8 cellular contexts compared by ENCODE assay signal in genomic region chr22:46007003-46007847, GRCh38. TPM values are rescaled to one million over a fixed set of nuclear protein-coding genes. Genes with fewer than 3 reads are reported as not detected.
DNase-seq lines count a peak whose midpoint lies in the region; ATAC-seq and TF ChIP-seq lines count a peak whose summit lies in the region.

No MANE protein-coding gene starts in this region.

- no peaks in the 10 kb centered on the region for H3K36me3 ChIP-seq in left ventricle myocardium inferior
- no peaks in the 10 kb centered on the region for H3K36me3 ChIP-seq in spleen

- no peak for TF ChIP-seq POLR2A in spleen (IDR thresholded peaks at IDR 0.05)

- H3K27ac ChIP-seq in left ventricle myocardium inferior (replicated peaks) (peak overlapping the region; percentile 98), spleen (peak overlapping the region; percentile 73 to 90 (median 84))

- peak; percentile 12 to 24 for DNase-seq in activated CD4-positive, alpha-beta T cell treated with anti-CD3 and anti-CD28 coated beads, Interleukin-2, amount 50 U/mL, for 48 hours
- DNase-seq in activated CD4-positive, alpha-beta T cell treated with anti-CD3 and anti-CD28 coated beads, Interleukin-2, amount 10 ng/mL, durations not matched to agents 7 days and 5 days, result no peak
- DNase-seq in UCSD-AML1 (lab: John Stamatoyannopoulos, UW; ENCODE audit: unreplicated experiment) (peak; percentile 60), left ventricle myocardium inferior (peak; percentile 63), spleen (peak; percentile 89)

- no peak overlapping the region for H3K4me3 Mint-ChIP-seq in activated CD4-positive, alpha-beta T cell treated with anti-CD3 and anti-CD28 coated beads, Interleukin-2, amount 10 ng/mL, durations not matched to agents 7 days and 5 days

- no peak overlapping the region for H3K27ac Mint-ChIP-seq in activated CD4-positive, alpha-beta T cell treated with anti-CD3 and anti-CD28 coated beads, Interleukin-2, amount 10 ng/mL, durations not matched to agents 7 days and 5 days

- H3K27me3 Mint-ChIP-seq in activated CD4-positive, alpha-beta T cell treated with anti-CD3 and anti-CD28 coated beads, Interleukin-2, amount 10 ng/mL, durations not matched to agents 7 days and 5 days, result no peaks in the 10 kb centered on the region

- ATAC-seq in HG03521 (IDR thresholded peaks at IDR 0.05; ENCODE audit: unreplicated experiment) (no peak), GM21737 (IDR thresholded peaks at IDR 0.05; ENCODE audit: unreplicated experiment) (no peak), HG03095 (IDR thresholded peaks at IDR 0.05; ENCODE audit: unreplicated experiment) (no peak)

- intact Hi-C loops in left ventricle myocardium inferior (cut with micrococcal nuclease) (loop anchor here (5.0 kb wide), 1 partner anchor 110 kb away; no protein-coding TSS in a partner anchor), spleen (cut with DNase I; ENCODE audit: low total_unique reads) (loop anchor here (2.0 to 10.0 kb wide), 2 partner anchors 68 to 110 kb away; no protein-coding TSS in a partner anchor)

- peaks cover 70% of the 10 kb centered on the region for H3K4me1 ChIP-seq in left ventricle myocardium inferior
- peaks cover 23 to 87% (median 58%) of the 10 kb centered on the region in 6 donors for H3K4me1 ChIP-seq in spleen

- H3K4me3 ChIP-seq in left ventricle myocardium inferior, result peak overlapping the region; percentile 31
- H3K4me3 ChIP-seq in spleen, result peak overlapping the region in 4 of 8 donors; percentile 15 to 49 (median 19)

- TF ChIP-seq CTCF in left ventricle myocardium inferior (IDR thresholded peaks at IDR 0.05; ENCODE audit: borderline replicate concordance), result no peak
- TF ChIP-seq CTCF in spleen (IDR thresholded peaks at IDR 0.05 in 8 of 11, conservative IDR thresholded peaks at IDR 0.05 in 3 of 11), result no peak

- POLR2A ChIA-PET in activated CD4-positive, alpha-beta T cell treated with anti-CD3 and anti-CD28 coated beads, Interleukin-2, amount 10 ng/mL, durations not matched to agents 7 days and 5 days (lab: Charles Lee), result no interaction called here

- H3K27me3 ChIP-seq in left ventricle myocardium inferior (ENCODE audit: low read depth), result no peaks in the 10 kb centered on the region
- peaks cover 0 to 9% (median 0%) of the 10 kb centered on the region in 7 donors for H3K27me3 ChIP-seq in spleen (replicated peaks in 1 of 7)

- H3K9me3 Mint-ChIP-seq in activated CD4-positive, alpha-beta T cell treated with anti-CD3 and anti-CD28 coated beads, Interleukin-2, amount 10 ng/mL, durations not matched to agents 7 days and 5 days, result peaks cover 4% of the 10 kb centered on the region

- H3K4me1 Mint-ChIP-seq in activated CD4-positive, alpha-beta T cell treated with anti-CD3 and anti-CD28 coated beads, Interleukin-2, amount 10 ng/mL, durations not matched to agents 7 days and 5 days, result peaks cover 11% of the 10 kb centered on the region

- H3K36me3 Mint-ChIP-seq in activated CD4-positive, alpha-beta T cell treated with anti-CD3 and anti-CD28 coated beads, Interleukin-2, amount 10 ng/mL, durations not matched to agents 7 days and 5 days (ENCODE audit: low read depth), result no peaks in the 10 kb centered on the region

- H3K9me3 ChIP-seq in left ventricle myocardium inferior (replicated peaks), result peaks cover 12% of the 10 kb centered on the region
- H3K9me3 ChIP-seq in spleen, result peaks cover 0 to 14% (median 10%) of the 10 kb centered on the region in 8 donors

- CTCF ChIA-PET in activated CD4-positive, alpha-beta T cell treated with anti-CD3 and anti-CD28 coated beads, Interleukin-2, amount 10 ng/mL, durations not matched to agents 7 days and 5 days (lab: Charles Lee), result interaction anchor here (0.6 to 3.0 kb wide), 31 partner anchors 8 to 362 kb away, joined by 3 to 70 read pairs (median 6); no protein-coding TSS in a partner anchor

- WGBS in spleen, 5 donors, result 19 to 52% (median 37%) methylated on average over 3 to 36 of the region's 36 CpGs

RNA-seq across cellular contexts. Expression of gene WNT7B, which starts 30.3 kb away (rescaled TPM):
- total RNA-seq in activated CD4-positive, alpha-beta T cell treated with anti-CD3 and anti-CD28 coated beads, Interleukin-2, amount 10 ng/mL, durations not matched to agents 7 days and 5 days, result not detected
- total RNA-seq in left ventricle myocardium inferior, result not detected
- not detected for total RNA-seq in spleen
- polyA plus RNA-seq in spleen, result not detected
